25 cellular contexts compared by ENCODE assay signal in the genomic region with DNA sequence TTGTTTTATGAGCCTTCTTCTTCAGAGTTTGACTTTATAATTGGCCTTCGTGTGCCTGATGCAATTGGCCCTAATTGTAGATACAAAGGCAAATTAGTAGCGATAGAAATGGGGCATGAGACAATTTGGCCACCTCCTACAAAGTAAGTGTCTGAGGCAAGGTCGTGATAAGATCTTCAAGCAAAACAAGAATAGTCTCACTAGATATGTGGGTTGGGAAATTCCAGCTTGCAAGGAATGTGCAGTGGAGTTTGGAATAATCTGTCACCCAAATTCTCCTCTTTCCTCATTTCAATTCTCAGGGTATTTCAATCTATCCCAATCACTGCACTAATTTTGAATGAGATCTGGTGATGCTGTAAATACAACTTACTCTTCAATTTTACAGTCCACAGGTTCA.
"Had no signal": no experiment of that assay in that cellular context is flagged by ENCODE, and none has a peak within 500 bp of the region (broad histone marks: within the 10 kb centered on the region; RNA-seq: fewer than 3 reads in every experiment).

No MANE protein-coding gene starts in this region.

- H3K27me3 Mint-ChIP-seq: naive B cell had no signal

- H3K4me1 ChIP-seq: esophagus muscularis mucosa, upper lobe of left lung, vagina had no signal

- H3K79me2 ChIP-seq: hepatocyte had no signal

- H3K9me3 ChIP-seq: esophagus muscularis mucosa, gastrocnemius medialis, spleen, thoracic aorta, upper lobe of left lung, vagina had no signal

- H3K36me3 ChIP-seq: esophagus muscularis mucosa, gastrocnemius medialis, spleen, thoracic aorta, upper lobe of left lung, vagina had no signal

- H3K4me3 ChIP-seq: esophagus muscularis mucosa, gastrocnemius medialis, hepatocyte, spleen, thoracic aorta, upper lobe of left lung, vagina had no signal

- DNase-seq: activated CD4-positive, alpha-beta T cell treated with anti-CD3 and anti-CD28 coated beads for 4 hours; activated CD4-positive, alpha-beta T cell treated with anti-CD3 and anti-CD28 coated beads, Interleukin-2, amount 50 U/mL, for 4 hours; activated effector memory CD4-positive, alpha-beta T cell treated with anti-CD3 and anti-CD28 coated beads, Interleukin-2, amount 50 U/mL, for 16 hours; activated naive CD4-positive, alpha-beta T cell treated with anti-CD3 and anti-CD28 coated beads, Interleukin-2, amount 10 ng/mL, durations not matched to agents 7 days and 5 days; activated naive CD8-positive, alpha-beta T cell treated with anti-CD3 and anti-CD28 coated beads, Interleukin-2, amount 10 ng/mL, durations not matched to agents 7 days and 5 days; dermis blood vessel endothelial cell; effector CD4-positive, alpha-beta T cell; gastrocnemius medialis; islet precursor cell; left colon; naive B cell; right cardiac atrium; spleen; SW 1271; T-helper 9 cell; upper lobe of left lung had no signal

- ATAC-seq: gastrocnemius medialis, left colon, right cardiac atrium had no signal

- H2AFZ ChIP-seq: hepatocyte had no signal

- H3K9me3 Mint-ChIP-seq: activated naive CD4-positive, alpha-beta T cell treated with anti-CD3 and anti-CD28 coated beads, Interleukin-2, amount 10 ng/mL, durations not matched to agents 7 days and 5 days; activated T-helper 1 cell treated with anti-CD3 and anti-CD28 coated beads, Interleukin-12 subunit alpha, Interleukin-12 subunit beta, Interleukin-2, Interleukin-4 antibody, amounts not matched to agents 30 ng/mL and 10 ng/mL and 1 ng/mL, durations not matched to agents 14 hours and 24 hours and 36 hours; mesothelial cell of epicardium; stimulated activated naive CD8-positive, alpha-beta T cell treated with anti-CD3 and anti-CD28 coated beads, Interleukin-15, Interleukin-2, amounts not matched to agents 100 ng/mL and 50 ng/mL, for 24 hours; T-helper 1 cell treated with Interleukin-12 subunit alpha and Interleukin-12 subunit beta and Interleukin-4 antibody, amounts not matched to agents 30 μg/mL and 1 μg/mL, for 36 hours had no signal

- H3K27ac ChIP-seq: esophagus muscularis mucosa, gastrocnemius medialis, hepatocyte, spleen, thoracic aorta, upper lobe of left lung, vagina, VCaP had no signal

- H3K4me1 Mint-ChIP-seq: activated naive CD4-positive, alpha-beta T cell treated with anti-CD3 and anti-CD28 coated beads, Interleukin-2, amount 10 ng/mL, durations not matched to agents 7 days and 5 days; activated naive CD8-positive, alpha-beta T cell treated with anti-CD3 and anti-CD28 coated beads, Interleukin-2, amount 10 ng/mL, durations not matched to agents 7 days and 5 days had no signal

- H3K27me3 ChIP-seq: esophagus muscularis mucosa, gastrocnemius medialis, hepatocyte, spleen, upper lobe of left lung, vagina had no signal

- H3K4me2 ChIP-seq: hepatocyte had no signal

- H3K4me3 Mint-ChIP-seq: activated naive CD4-positive, alpha-beta T cell treated with anti-CD3 and anti-CD28 coated beads, Interleukin-2, amount 10 ng/mL, durations not matched to agents 7 days and 5 days; activated naive CD8-positive, alpha-beta T cell treated with anti-CD3 and anti-CD28 coated beads, Interleukin-2, amount 10 ng/mL, durations not matched to agents 7 days and 5 days; activated T-helper 1 cell treated with anti-CD3 and anti-CD28 coated beads, Interleukin-12 subunit alpha, Interleukin-12 subunit beta, Interleukin-2, Interleukin-4 antibody, amounts not matched to agents 30 ng/mL and 10 ng/mL and 1 ng/mL, durations not matched to agents 14 hours and 24 hours and 36 hours; mesothelial cell of epicardium; stimulated activated naive CD8-positive, alpha-beta T cell treated with anti-CD3 and anti-CD28 coated beads, Interleukin-15, Interleukin-2, amounts not matched to agents 100 ng/mL and 50 ng/mL, for 24 hours; T-helper 1 cell treated with Interleukin-12 subunit alpha and Interleukin-12 subunit beta and Interleukin-4 antibody, amounts not matched to agents 30 μg/mL and 1 μg/mL, for 36 hours had no signal

- H3K36me3 Mint-ChIP-seq: activated naive CD4-positive, alpha-beta T cell treated with anti-CD3 and anti-CD28 coated beads, Interleukin-2, amount 10 ng/mL, durations not matched to agents 7 days and 5 days; activated naive CD8-positive, alpha-beta T cell treated with anti-CD3 and anti-CD28 coated beads, Interleukin-2, amount 10 ng/mL, durations not matched to agents 7 days and 5 days; mesothelial cell of epicardium; naive B cell had no signal

- H3K27ac Mint-ChIP-seq: activated naive CD4-positive, alpha-beta T cell treated with anti-CD3 and anti-CD28 coated beads, Interleukin-2, amount 10 ng/mL, durations not matched to agents 7 days and 5 days; activated naive CD8-positive, alpha-beta T cell treated with anti-CD3 and anti-CD28 coated beads, Interleukin-2, amount 10 ng/mL, durations not matched to agents 7 days and 5 days; activated T-helper 1 cell treated with anti-CD3 and anti-CD28 coated beads, Interleukin-12 subunit alpha, Interleukin-12 subunit beta, Interleukin-2, Interleukin-4 antibody, amounts not matched to agents 30 ng/mL and 10 ng/mL and 1 ng/mL, durations not matched to agents 14 hours and 24 hours and 36 hours; mesothelial cell of epicardium; stimulated activated naive CD8-positive, alpha-beta T cell treated with anti-CD3 and anti-CD28 coated beads, Interleukin-15, Interleukin-2, amounts not matched to agents 100 ng/mL and 50 ng/mL, for 24 hours; T-helper 1 cell treated with Interleukin-12 subunit alpha and Interleukin-12 subunit beta and Interleukin-4 antibody, amounts not matched to agents 30 μg/mL and 1 μg/mL, for 36 hours had no signal
